ENCODE assay signal across 26 cellular contexts in genomic region chr15:82098674-82099073, GRCh38. TPM values are rescaled to one million over a fixed set of nuclear protein-coding genes. Genes with fewer than 3 reads are reported as not detected.
A peak's percentile ranks its signal among the peaks of the same experiment; 100 is the strongest.
DNase-seq lines count a peak whose midpoint lies in the region; ATAC-seq and TF ChIP-seq lines count a peak whose summit lies in the region.
"Had no signal": no experiment of that assay in that cellular context is flagged by ENCODE, and none has a peak within 500 bp of the region (broad histone marks: within the 10 kb centered on the region; RNA-seq: fewer than 3 reads in every experiment).

No MANE protein-coding gene starts in this region.

- H2BK20ac ChIP-seq in IMR-90 (ENCODE audit: low read depth, low read length): no peak overlapping the region

- H4K91ac ChIP-seq in IMR-90 (ENCODE audit: insufficient read depth, low read depth, low read length): no peak overlapping the region; the same call in 1 of the 2 replicates
- peak overlapping the region; percentile 19 for H4K91ac ChIP-seq in mesenchymal stem cell (ENCODE audit: low read length)

- intact Hi-C loops in IMR-90 (cut with micrococcal nuclease): no loop called here
- intact Hi-C loops in posterior vena cava (cut with DNase I): no loop called here
- intact Hi-C loops in activated T-helper 2 cell treated with anti-CD3 and anti-CD28 coated beads, Interferon-gamma antibody, Interleukin-2, Interleukin-4, amounts not matched to agents 10 μg/mL and 5 μg/mL and 100 μg/mL, durations not matched to agents 14 hours and 24 hours and 36 hours (cut with micrococcal nuclease): no loop called here

- H2BK12ac ChIP-seq in mesenchymal stem cell (ENCODE audit: low read length in 2 of 2): no peak overlapping the region

- no TSS peak for BruUV-seq in IMR-90 (replicated peaks; lab: Mats Ljungman, UMichigan)

- TF ChIP-seq RAD21 in IMR-90 (IDR thresholded peaks at IDR 0.05; ENCODE audit: low read length): no peak

- no peak for ATAC-seq in IMR-90 (ENCODE audit: low read depth)
- no peak for ATAC-seq in HG03565 (IDR thresholded peaks at IDR 0.05; ENCODE audit: unreplicated experiment)
- ATAC-seq: GM12878 had no signal

- H3K56ac ChIP-seq in IMR-90 (ENCODE audit: extremely low read depth, insufficient read depth, low read length): no peak overlapping the region

- dilution Hi-C loops in IMR-90 (cut with HindIII; ENCODE audit: low sequenced_read_pairs, unreplicated experiment): no loop called here

- no peaks in the 10 kb centered on the region for H3K27me3 ChIP-seq in IMR-90 (ENCODE audit: control insufficient read depth, insufficient read depth, low read length)
- H3K27me3 ChIP-seq in mesenchymal stem cell (ENCODE audit: control insufficient read depth in 1 of 2, insufficient read depth in 1 of 2, low read length in 2 of 2): peaks cover 0 to 14% of the 10 kb centered on the region in 2 experiments
- H3K27me3 ChIP-seq: BE2C, BLaER1 had no signal

- H3K23ac ChIP-seq in IMR-90 (ENCODE audit: low read depth, low read length) (no peak overlapping the region), mesenchymal stem cell (ENCODE audit: low read length in 2 of 2) (no peak overlapping the region)

- H2BK120ac ChIP-seq in IMR-90 (ENCODE audit: low read depth, low read length): no peak overlapping the region; the same call in 1 of the 2 replicates
- no peak overlapping the region for H2BK120ac ChIP-seq in mesenchymal stem cell (ENCODE audit: low read depth, low read length)

- H3K4me1 ChIP-seq in IMR-90 (ENCODE audit: control insufficient read depth, insufficient read depth, low read length): peaks cover 14% of the 10 kb centered on the region
- peaks cover 2% of the 10 kb centered on the region for H3K4me1 ChIP-seq in mesenchymal stem cell (ENCODE audit: control insufficient read depth, insufficient read depth, low read depth, low read length)
- H3K4me1 ChIP-seq: BLaER1 had no signal

- 91% methylated on average over 10 of the region's 15 CpGs; no CpG with 5 or more reads in 1 of the 2 experiments for WGBS in IMR-90 (ENCODE audit: extremely low coverage in 2 of 2, insufficient read length in 1 of 2), 2 experiments
- 94% methylated on average over 15 of the region's 15 CpGs for WGBS in mesenchymal stem cell

- H2AK9ac ChIP-seq in IMR-90 (replicated peaks; ENCODE audit: low read depth, low read length, poor library complexity): no peak overlapping the region

- peak overlapping the region; percentile 31; the same call in 1 of the 2 replicates for H2AK5ac ChIP-seq in IMR-90 (ENCODE audit: low read depth, low read length)
- H2AK5ac ChIP-seq in mesenchymal stem cell (ENCODE audit: low read length, severe bottlenecking): no peak overlapping the region

- in situ Hi-C loops in IMR-90 (cut with MboI; ENCODE audit: low sequenced_read_pairs): no loop called here

- H2AFZ ChIP-seq in IMR-90 (replicated peaks; ENCODE audit: low read length, poor library complexity) (no peak overlapping the region), mesenchymal stem cell (ENCODE audit: low read depth, low read length) (no peak overlapping the region)

- no peak for DNase-seq in IMR-90
- no peak for DNase-seq in chondrocyte (ENCODE audit: low spot score)
- DNase-seq in mesenchymal stem cell: no peak
- peak; percentile 67 for DNase-seq in posterior vena cava (ENCODE audit: low spot score)
- no peak for DNase-seq in activated T-helper 2 cell treated with anti-CD3 and anti-CD28 coated beads, Interferon-gamma antibody, Interleukin-2, Interleukin-4, amounts not matched to agents 10 μg/mL and 5 μg/mL and 100 μg/mL, durations not matched to agents 14 hours and 24 hours and 36 hours (ENCODE audit: low spot score)
- DNase-seq in stimulated activated CD4-positive, alpha-beta T cell treated with anti-CD3 and anti-CD28 coated beads, Interleukin-4, amount 100 ng/mL, for 24 hours: no peak
- DNase-seq: 8988T; ACHN; BE2C; C1 segment of cervical spinal cord; CD4-positive, alpha-beta memory T cell; CD4-positive, CD25-positive, alpha-beta regulatory T cell; CD8-positive, alpha-beta memory T cell; COR-L47; DMS 273 treated with DMSO at 0.1 percent for 48 hours; DMS153; DMS53; DMS79; DND-41; EL; GDM1 had no signal

- no peak overlapping the region for H3K9ac ChIP-seq in IMR-90 (ENCODE audit: low read depth, low read length)
- H3K9ac ChIP-seq in mesenchymal stem cell (ENCODE audit: low read length): no peak overlapping the region
- H3K9ac ChIP-seq: BLaER1 had no signal

- H3K27ac ChIP-seq in IMR-90 (ENCODE audit: insufficient read depth, low read length) (no peak overlapping the region), mesenchymal stem cell (ENCODE audit: low read length, poor library complexity, severe bottlenecking) (no peak overlapping the region)
- H3K27ac ChIP-seq: BLaER1 had no signal

- H3K4me2 ChIP-seq in IMR-90 (ENCODE audit: low read depth, low read length) (no peak overlapping the region), mesenchymal stem cell (ENCODE audit: low read length, poor library complexity, severe bottlenecking) (no peak overlapping the region)
- H3K4me2 ChIP-seq: BLaER1 had no signal

- peaks cover 22% of the 10 kb centered on the region for H3K36me3 Mint-ChIP-seq in chondrocyte (ENCODE audit: low read depth)
- H3K36me3 Mint-ChIP-seq in activated T-helper 2 cell treated with anti-CD3 and anti-CD28 coated beads, Interferon-gamma antibody, Interleukin-2, Interleukin-4, amounts not matched to agents 10 μg/mL and 5 μg/mL and 100 μg/mL, durations not matched to agents 14 hours and 24 hours and 36 hours (ENCODE audit: low read depth): no peaks in the 10 kb centered on the region
- H3K36me3 Mint-ChIP-seq: CD14-positive monocyte; CD4-positive, alpha-beta memory T cell; CD4-positive, CD25-positive, alpha-beta regulatory T cell; CD8-positive, alpha-beta memory T cell had no signal

- H4K20me1 ChIP-seq in IMR-90 (ENCODE audit: insufficient read depth, low read length): no peaks in the 10 kb centered on the region
- H4K20me1 ChIP-seq: BLaER1 had no signal

- H3K9me3 ChIP-seq in IMR-90 (ENCODE audit: control insufficient read depth, insufficient read depth, low read length) (no peaks in the 10 kb centered on the region), mesenchymal stem cell (ENCODE audit: control insufficient read depth, low read length) (no peaks in the 10 kb centered on the region)
- H3K9me3 ChIP-seq: BE2C, BLaER1 had no signal

- H3K27ac Mint-ChIP-seq in chondrocyte (ENCODE audit: unreplicated experiment): no peak overlapping the region
- H3K27ac Mint-ChIP-seq in activated T-helper 2 cell treated with anti-CD3 and anti-CD28 coated beads, Interferon-gamma antibody, Interleukin-2, Interleukin-4, amounts not matched to agents 10 μg/mL and 5 μg/mL and 100 μg/mL, durations not matched to agents 14 hours and 24 hours and 36 hours: no peak overlapping the region
- H3K27ac Mint-ChIP-seq: CD4-positive, alpha-beta memory T cell; CD4-positive, CD25-positive, alpha-beta regulatory T cell; CD8-positive, alpha-beta memory T cell had no signal

- peak overlapping the region; percentile 41 for H3K4me3 Mint-ChIP-seq in chondrocyte (ENCODE audit: unreplicated experiment)
- no peak overlapping the region for H3K4me3 Mint-ChIP-seq in activated T-helper 2 cell treated with anti-CD3 and anti-CD28 coated beads, Interferon-gamma antibody, Interleukin-2, Interleukin-4, amounts not matched to agents 10 μg/mL and 5 μg/mL and 100 μg/mL, durations not matched to agents 14 hours and 24 hours and 36 hours (ENCODE audit: low read depth)
- H3K4me3 Mint-ChIP-seq: CD14-positive monocyte; CD4-positive, alpha-beta memory T cell; CD4-positive, CD25-positive, alpha-beta regulatory T cell; CD8-positive, alpha-beta memory T cell had no signal

- H3K79me1 ChIP-seq in IMR-90 (ENCODE audit: low read depth in 1 of 2, low read length in 2 of 2) (peaks cover 0 to 10% of the 10 kb centered on the region in 2 experiments; a peak in 2 of 4 replicates), mesenchymal stem cell (replicated peaks; ENCODE audit: low read length, poor library complexity, severe bottlenecking) (no peaks in the 10 kb centered on the region)

- H3K9me1 ChIP-seq in IMR-90 (ENCODE audit: insufficient read depth, low read length): peaks cover 21% of the 10 kb centered on the region

- TF ChIP-seq POLR2A in IMR-90 (IDR thresholded peaks at IDR 0.05; ENCODE audit: low read depth, low read length): no peak

- H4K8ac ChIP-seq in IMR-90 (ENCODE audit: low read depth in 2 of 2, low read length in 2 of 2): no peak overlapping the region
- H4K8ac ChIP-seq in mesenchymal stem cell (ENCODE audit: low read length): no peak overlapping the region

- no peak overlapping the region for H2BK5ac ChIP-seq in IMR-90 (ENCODE audit: low read depth, low read length, poor library complexity, severe bottlenecking)
- no peak overlapping the region for H2BK5ac ChIP-seq in mesenchymal stem cell (ENCODE audit: low read depth, low read length, poor library complexity, severe bottlenecking)

- H3K4ac ChIP-seq in IMR-90 (ENCODE audit: low read depth, low read length): no peak overlapping the region
- no peak overlapping the region for H3K4ac ChIP-seq in mesenchymal stem cell (ENCODE audit: low read depth in 1 of 2, low read length in 2 of 2)

- no peaks in the 10 kb centered on the region for H3K27me3 Mint-ChIP-seq in chondrocyte (ENCODE audit: low read depth)
- H3K27me3 Mint-ChIP-seq in activated T-helper 2 cell treated with anti-CD3 and anti-CD28 coated beads, Interferon-gamma antibody, Interleukin-2, Interleukin-4, amounts not matched to agents 10 μg/mL and 5 μg/mL and 100 μg/mL, durations not matched to agents 14 hours and 24 hours and 36 hours (ENCODE audit: low read depth): no peaks in the 10 kb centered on the region

- TF ChIP-seq CTCF in IMR-90 (conservative IDR thresholded peaks at IDR 0.05; ENCODE audit: low read depth, low read length): no peak
- TF ChIP-seq CTCF in chondrocyte (IDR thresholded peaks at IDR 0.05): no peak

- H2BK15ac ChIP-seq in IMR-90 (ENCODE audit: low read depth, low read length) (peak overlapping the region; percentile 67; the same call in 2 of the 3 replicates), mesenchymal stem cell (ENCODE audit: low read depth, poor library complexity, severe bottlenecking) (no peak overlapping the region)

- H3K14ac ChIP-seq in IMR-90 (replicated peaks; ENCODE audit: low read depth, low read length) (0 out of 2 replicates have a peak overlapping the region, but pooled peaks have one; percentile 17), mesenchymal stem cell (ENCODE audit: low read length in 2 of 2) (no peak overlapping the region)

- no peaks in the 10 kb centered on the region for H3K9me3 Mint-ChIP-seq in chondrocyte (ENCODE audit: low read depth)
- no peaks in the 10 kb centered on the region for H3K9me3 Mint-ChIP-seq in activated T-helper 2 cell treated with anti-CD3 and anti-CD28 coated beads, Interferon-gamma antibody, Interleukin-2, Interleukin-4, amounts not matched to agents 10 μg/mL and 5 μg/mL and 100 μg/mL, durations not matched to agents 14 hours and 24 hours and 36 hours

- H3K36me3 ChIP-seq in IMR-90 (ENCODE audit: control insufficient read depth, insufficient read depth, low read length) (no peaks in the 10 kb centered on the region), mesenchymal stem cell (ENCODE audit: control insufficient read depth in 1 of 2, insufficient read depth in 2 of 2, low read depth in 1 of 2, low read length in 2 of 2) (no peaks in the 10 kb centered on the region)
- H3K36me3 ChIP-seq: BE2C, BLaER1 had no signal

- H3K4me3 ChIP-seq in IMR-90 (ENCODE audit: insufficient read depth, low read depth, low read length): no peak overlapping the region
- H3K4me3 ChIP-seq in mesenchymal stem cell (ENCODE audit: insufficient read depth in 1 of 2, low read depth in 1 of 2, low read length in 2 of 2): no peak overlapping the region
- H3K4me3 ChIP-seq: BLaER1, GM12878 had no signal

- H3K18ac ChIP-seq in IMR-90 (ENCODE audit: low read depth, low read length) (no peak overlapping the region), mesenchymal stem cell (ENCODE audit: low read depth in 1 of 2, low read length in 2 of 2) (no peak overlapping the region)

- peaks cover 87% of the 10 kb centered on the region for H3K4me1 Mint-ChIP-seq in chondrocyte (ENCODE audit: low read depth)
- no peaks in the 10 kb centered on the region for H3K4me1 Mint-ChIP-seq in activated T-helper 2 cell treated with anti-CD3 and anti-CD28 coated beads, Interferon-gamma antibody, Interleukin-2, Interleukin-4, amounts not matched to agents 10 μg/mL and 5 μg/mL and 100 μg/mL, durations not matched to agents 14 hours and 24 hours and 36 hours (ENCODE audit: low read depth)
- H3K4me1 Mint-ChIP-seq: CD14-positive monocyte; CD4-positive, alpha-beta memory T cell; CD4-positive, CD25-positive, alpha-beta regulatory T cell; CD8-positive, alpha-beta memory T cell had no signal

- POLR2A ChIA-PET in IMR-90 (lab: Charles Lee; ENCODE audit: unreplicated experiment): no interaction called here

- no peak overlapping the region for H4K5ac ChIP-seq in IMR-90 (ENCODE audit: low read depth, low read length)

- CTCF ChIA-PET in IMR-90 (lab: Yijun Ruan, JAX): interaction anchor here (0.5 kb wide), 1 partner anchor 31 kb away, joined by 3 read pairs; no protein-coding TSS in a partner anchor

RNA-seq across cellular contexts. Expression of gene MEX3B, which starts 52.9 kb away (rescaled TPM):
- total RNA-seq in IMR-90 (2012; rRNA removed): 3.6 and 6.7 TPM in 2 replicates
- polyA plus RNA-seq in IMR-90 (2012; rRNA removed): 12.9 and 16.2 TPM in 2 replicates
- 7.5 and 19.5 TPM in 2 replicates for polyA plus RNA-seq in IMR-90 (2012; cell fraction: cytosol; rRNA removed)
- polyA plus RNA-seq in IMR-90 (2012; cell fraction: nucleus; rRNA removed; ENCODE audit: low replicate concordance): 25.1 and 51.6 TPM in 2 replicates
- 25.5 to 55.8 TPM (median 52.7 TPM) in 3 replicates for total RNA-seq in chondrocyte
- polyA plus RNA-seq in mesenchymal stem cell (2013, experiment 1 of 2): 5.3 TPM
- 6.3 TPM for polyA plus RNA-seq in mesenchymal stem cell (2013, experiment 2 of 2)
- total RNA-seq in posterior vena cava: 1 to 10 TPM; 2.4 to 2.7 TPM
- 1.6 and 1.8 TPM in 2 replicates for total RNA-seq in activated T-helper 2 cell treated with anti-CD3 and anti-CD28 coated beads, Interferon-gamma antibody, Interleukin-2, Interleukin-4, amounts not matched to agents 10 μg/mL and 5 μg/mL and 100 μg/mL, durations not matched to agents 14 hours and 24 hours and 36 hours
- total RNA-seq: G401 had no signal
- polyA plus RNA-seq: CD4-positive, alpha-beta memory T cell; CD4-positive, CD25-positive, alpha-beta regulatory T cell; CD8-positive, alpha-beta memory T cell had no signal
